Comparison of ENCODE assay signal across 7 cellular contexts in genomic region chr16:8964462-8964861, GRCh38. TPM values are rescaled to one million over a fixed set of nuclear protein-coding genes. Genes with fewer than 3 reads are reported as not detected.
DNase-seq lines count a peak whose midpoint lies in the region; ATAC-seq lines count a peak whose summit lies in the region.

No MANE protein-coding gene starts in this region.

- H3K4me3 Mint-ChIP-seq in activated T-helper 17 cell treated with anti-CD3 and anti-CD28 coated beads, Interleukin-2, amount 50 U/mL, for 72 hours, result peak overlapping the region; percentile 63

- peaks cover 19% of the 10 kb centered on the region for H3K36me3 Mint-ChIP-seq in activated T-helper 17 cell treated with anti-CD3 and anti-CD28 coated beads, Interleukin-2, amount 50 U/mL, for 72 hours (ENCODE audit: low read depth)

- no peaks in the 10 kb centered on the region for H3K27me3 Mint-ChIP-seq in activated T-helper 17 cell treated with anti-CD3 and anti-CD28 coated beads, Interleukin-2, amount 50 U/mL, for 72 hours

- no peak for DNase-seq in HuH-7.5 (ENCODE audit: low spot score)
- no peak for DNase-seq in kidney tubule cell (ENCODE audit: low spot score)

- H3K9me3 Mint-ChIP-seq in activated T-helper 17 cell treated with anti-CD3 and anti-CD28 coated beads, Interleukin-2, amount 50 U/mL, for 72 hours, result no peaks in the 10 kb centered on the region

- peaks cover 22% of the 10 kb centered on the region for H3K27me3 ChIP-seq in iPS-20b (ENCODE audit: insufficient read depth, low read length)
- H3K27me3 ChIP-seq in stomach smooth muscle (ENCODE audit: control insufficient read depth in 1 of 2, insufficient read depth in 2 of 2, low read length in 2 of 2), result no peaks in the 10 kb centered on the region

- peak overlapping the region; percentile 45; the same call in 1 of the 2 replicates for H3K9ac ChIP-seq in iPS-20b (ENCODE audit: low read depth, low read length)
- H3K9ac ChIP-seq in stomach smooth muscle (ENCODE audit: low read length in 2 of 2), result peak overlapping the region; percentile 47 to 64

- H3K27ac Mint-ChIP-seq in activated T-helper 17 cell treated with anti-CD3 and anti-CD28 coated beads, Interleukin-2, amount 50 U/mL, for 72 hours, result no peak overlapping the region

- ATAC-seq in HG02840 (IDR thresholded peaks at IDR 0.05; ENCODE audit: low FRiP score, unreplicated experiment) (peak; percentile 1), HG03045 (IDR thresholded peaks at IDR 0.05; ENCODE audit: unreplicated experiment) (no peak)
- ATAC-seq in activated T-helper 17 cell treated with anti-CD3 and anti-CD28 coated beads, Interleukin-2, amount 50 U/mL, for 72 hours (replicated peaks), result no peak

- H3K36me3 ChIP-seq in iPS-20b (ENCODE audit: insufficient read depth, low read depth, low read length) (no peaks in the 10 kb centered on the region; the same call in 1 of the 2 replicates), stomach smooth muscle (ENCODE audit: control insufficient read depth in 2 of 2, insufficient read depth in 2 of 2, low read length in 2 of 2) (no peaks in the 10 kb centered on the region)

- H3K27ac ChIP-seq in iPS-20b (ENCODE audit: low read length) (no peak overlapping the region), stomach smooth muscle (ENCODE audit: low read length) (peak overlapping the region; percentile 31)

- H3K4me1 ChIP-seq in iPS-20b (ENCODE audit: insufficient read depth, low read length) (peaks cover 35% of the 10 kb centered on the region), stomach smooth muscle (ENCODE audit: control insufficient read depth, insufficient read depth, low read length) (peaks cover 35% of the 10 kb centered on the region)

- H3K4me1 Mint-ChIP-seq in activated T-helper 17 cell treated with anti-CD3 and anti-CD28 coated beads, Interleukin-2, amount 50 U/mL, for 72 hours, result peaks cover 30% of the 10 kb centered on the region

- H3K4me3 ChIP-seq in iPS-20b (ENCODE audit: low read length), result peak overlapping the region; percentile 67
- H3K4me3 ChIP-seq in stomach smooth muscle (ENCODE audit: low read length in 2 of 2), result peak overlapping the region; percentile 66 to 78

- H3K9me3 ChIP-seq in iPS-20b (ENCODE audit: insufficient read depth, low read depth, low read length) (no peaks in the 10 kb centered on the region), stomach smooth muscle (ENCODE audit: control insufficient read depth in 2 of 2, low read length in 2 of 2) (no peaks in the 10 kb centered on the region)

RNA-seq across cellular contexts. Expression of gene USP7, which starts 0.8 kb away (rescaled TPM):
- 100 to 1,000 TPM; 157 to 181 TPM for total RNA-seq in activated T-helper 17 cell treated with anti-CD3 and anti-CD28 coated beads, Interleukin-2, amount 50 U/mL, for 72 hours
